14 cellular contexts compared by ENCODE assay signal in the genomic region with DNA sequence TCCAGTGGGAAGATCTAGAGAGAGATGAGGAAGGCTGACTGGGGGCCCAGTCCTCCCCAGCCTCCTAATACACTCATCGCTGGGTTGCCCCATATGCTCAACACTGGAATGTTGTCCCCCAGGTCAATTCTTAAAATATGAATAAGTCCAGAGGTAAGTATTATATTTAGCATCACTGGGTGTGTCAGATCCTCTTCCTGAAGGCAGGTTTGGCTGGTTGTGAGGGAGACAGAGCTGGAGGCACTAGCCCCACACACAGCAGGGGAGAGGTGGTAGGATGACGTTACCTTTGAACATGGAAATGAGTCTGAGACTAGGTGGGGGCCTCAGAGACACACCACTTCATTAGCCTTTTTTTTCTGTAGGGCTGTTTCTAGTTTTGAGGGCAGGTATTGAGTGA. TPM values are rescaled to one million over a fixed set of nuclear protein-coding genes. Genes with fewer than 3 reads are reported as not detected.
DNase-seq lines count a peak whose midpoint lies in the region; ATAC-seq and TF ChIP-seq lines count a peak whose summit lies in the region.
"Had no signal": no experiment of that assay in that cellular context is flagged by ENCODE, and none has a peak within 500 bp of the region (broad histone marks: within the 10 kb centered on the region; RNA-seq: fewer than 3 reads in every experiment).

No MANE protein-coding gene starts in this region.

- no peak overlapping the region for H3K56ac ChIP-seq in H9 (ENCODE audit: insufficient read length, low read depth, low read length)

- no peak overlapping the region for H2BK20ac ChIP-seq in H9 (ENCODE audit: low read depth, low read length, poor library complexity, severe bottlenecking)

- H3K36me3 ChIP-seq in GM23338 (ENCODE audit: insufficient read depth) (no peaks in the 10 kb centered on the region), brain microvascular endothelial cell (replicated peaks) (no peaks in the 10 kb centered on the region), left lung (no peaks in the 10 kb centered on the region)
- no peaks in the 10 kb centered on the region for H3K36me3 ChIP-seq in CD8-positive, alpha-beta T cell (ENCODE audit: insufficient read depth, low read length)

- H3K14ac ChIP-seq in H9 (ENCODE audit: insufficient read depth, low read length) = no peak overlapping the region

- H3K4me2 ChIP-seq in GM23338 (0 out of 2 replicates have a peak overlapping the region, but pooled peaks have one; percentile 11), H9 (ENCODE audit: insufficient read depth, insufficient read length, low read length) (no peak overlapping the region)

- H3K27me3 Mint-ChIP-seq in GM23338 (ENCODE audit: insufficient read depth, low read depth, poor library complexity) (peaks cover 3% of the 10 kb centered on the region), H9 (ENCODE audit: low read depth) (no peaks in the 10 kb centered on the region)
- H3K27me3 Mint-ChIP-seq in stimulated activated memory B cell treated with anti-CD40 and anti-IgM and Interleukin-4, amounts not matched to agents 10 μg/mL and 1 μg/mL and 100 μg/mL, for 72 hours = peaks cover 16% of the 10 kb centered on the region
- H3K27me3 Mint-ChIP-seq in activated CD4-positive, alpha-beta T cell treated with anti-CD3 and anti-CD28 coated beads, Interleukin-2, amount 10 ng/mL, durations not matched to agents 24 days and 14 days = peaks cover 22% of the 10 kb centered on the region
- peaks cover 6% of the 10 kb centered on the region for H3K27me3 Mint-ChIP-seq in CD8-positive, alpha-beta T cell (ENCODE audit: low read depth)

- H3K27ac ChIP-seq in GM23338 (ENCODE audit: low read depth) (no peak overlapping the region), brain microvascular endothelial cell (peak overlapping the region; percentile 83), left lung (peak overlapping the region; percentile 75 to 92), H9 (ENCODE audit: insufficient read length, low read depth, low read length) (no peak overlapping the region)
- no peak overlapping the region for H3K27ac ChIP-seq in CD8-positive, alpha-beta T cell (ENCODE audit: low read depth, low read length)

- H3K4me3 Mint-ChIP-seq in GM23338 (no peak overlapping the region), H9 (no peak overlapping the region)
- H3K4me3 Mint-ChIP-seq in stimulated activated memory B cell treated with anti-CD40 and anti-IgM and Interleukin-4, amounts not matched to agents 10 μg/mL and 1 μg/mL and 100 μg/mL, for 72 hours = no peak overlapping the region
- no peak overlapping the region for H3K4me3 Mint-ChIP-seq in activated CD4-positive, alpha-beta T cell treated with anti-CD3 and anti-CD28 coated beads, Interleukin-2, amount 10 ng/mL, durations not matched to agents 24 days and 14 days
- no peak overlapping the region for H3K4me3 Mint-ChIP-seq in CD8-positive, alpha-beta T cell
- H3K4me3 Mint-ChIP-seq: CD4-positive, CD25-positive, alpha-beta regulatory T cell; naive thymus-derived CD8-positive, alpha-beta T cell had no signal

- H3K9me2 ChIP-seq in GM23338 (ENCODE audit: insufficient read depth) = peaks cover 6% of the 10 kb centered on the region; the same call in 1 of the 2 replicates

- H3K9me3 Mint-ChIP-seq in GM23338 (no peaks in the 10 kb centered on the region), H9 (no peaks in the 10 kb centered on the region)
- no peaks in the 10 kb centered on the region for H3K9me3 Mint-ChIP-seq in stimulated activated memory B cell treated with anti-CD40 and anti-IgM and Interleukin-4, amounts not matched to agents 10 μg/mL and 1 μg/mL and 100 μg/mL, for 72 hours
- no peaks in the 10 kb centered on the region for H3K9me3 Mint-ChIP-seq in activated CD4-positive, alpha-beta T cell treated with anti-CD3 and anti-CD28 coated beads, Interleukin-2, amount 10 ng/mL, durations not matched to agents 24 days and 14 days
- H3K9me3 Mint-ChIP-seq in CD8-positive, alpha-beta T cell = no peaks in the 10 kb centered on the region
- H3K9me3 Mint-ChIP-seq: activated T-helper 2 cell treated with anti-CD3 and anti-CD28 coated beads, Interferon-gamma antibody, Interleukin-2, Interleukin-4, amounts not matched to agents 10 μg/mL and 5 μg/mL and 100 μg/mL, durations not matched to agents 14 hours and 24 hours and 36 hours; naive thymus-derived CD8-positive, alpha-beta T cell had no signal

- no peak overlapping the region for H2BK12ac ChIP-seq in H9 (ENCODE audit: insufficient read length, low read depth, low read length)

- peak; percentile 54 for ATAC-seq in GM23338
- peak; percentile 4 for ATAC-seq in left lung
- ATAC-seq in stimulated activated memory B cell treated with anti-CD40 and anti-IgM and Interleukin-4, amounts not matched to agents 10 μg/mL and 1 μg/mL and 100 μg/mL, for 72 hours = peak; percentile 37
- no peak for ATAC-seq in CD8-positive, alpha-beta T cell
- ATAC-seq: naive thymus-derived CD8-positive, alpha-beta T cell had no signal

- H3K79me1 ChIP-seq in H9 (ENCODE audit: insufficient read depth, low read depth, low read length, poor library complexity, severe bottlenecking) = no peaks in the 10 kb centered on the region

- no peak overlapping the region for H4K8ac ChIP-seq in H9 (replicated peaks; ENCODE audit: insufficient read length, low read depth, low read length)

- no peak overlapping the region for H3K23ac ChIP-seq in H9 (ENCODE audit: insufficient read length, low read depth, low read length)

- H4K91ac ChIP-seq in H9 (ENCODE audit: insufficient read length, low read depth, low read length) = no peak overlapping the region

- TF ChIP-seq CTCF in GM23338 (conservative IDR thresholded peaks at IDR 0.05; ENCODE audit: low read depth in 2 of 2) (no peak), brain microvascular endothelial cell (IDR thresholded peaks at IDR 0.05; ENCODE audit: low read depth, low read length, missing control alignments) (no peak), left lung (IDR thresholded peaks at IDR 0.05) (no peak), H9 (conservative IDR thresholded peaks at IDR 0.05) (no peak)
- TF ChIP-seq CTCF in CD8-positive, alpha-beta T cell (IDR thresholded peaks at IDR 0.05) = no peak

- no peak overlapping the region for H4K5ac ChIP-seq in H9 (ENCODE audit: insufficient read length, low read depth, low read length)

- no peaks in the 10 kb centered on the region for H3K9me3 ChIP-seq in left lung
- H3K9me3 ChIP-seq in CD8-positive, alpha-beta T cell (ENCODE audit: low read length) = no peaks in the 10 kb centered on the region
- H3K9me3 ChIP-seq in H9 (ENCODE audit: control insufficient read depth, low read depth, low read length) = no peaks in the 10 kb centered on the region

- H3K4ac ChIP-seq in H9 (ENCODE audit: low read depth, low read length) = no peak overlapping the region

- no peaks in the 10 kb centered on the region for H3F3A ChIP-seq in GM23338 (replicated peaks; ENCODE audit: low read depth)

- intact Hi-C loops in left lung (cut with DNase I) = no loop called here
- intact Hi-C loops in activated CD4-positive, alpha-beta T cell treated with anti-CD3 and anti-CD28 coated beads, Interleukin-2, amount 10 ng/mL, durations not matched to agents 24 days and 14 days (cut with micrococcal nuclease) = no loop called here
- intact Hi-C loops in CD8-positive, alpha-beta T cell (cut with DNase I, micrococcal nuclease) = no loop called here

- H3K23me2 ChIP-seq in H9 (ENCODE audit: insufficient read length, low read depth, low read length, poor library complexity, severe bottlenecking) = no peaks in the 10 kb centered on the region

- no peaks in the 10 kb centered on the region for H4K20me1 ChIP-seq in GM23338 (replicated peaks; ENCODE audit: insufficient read depth)
- no peaks in the 10 kb centered on the region for H4K20me1 ChIP-seq in H9 (ENCODE audit: control insufficient read depth, insufficient read depth, insufficient read length)

- POLR2A ChIA-PET in CD8-positive, alpha-beta T cell (lab: Charles Lee) = no interaction called here

- no peak overlapping the region for H3K9ac ChIP-seq in H9 (ENCODE audit: extremely low read depth, insufficient read length, low read length)

- no peak overlapping the region for H3K4me3 ChIP-seq in GM23338
- H3K4me3 ChIP-seq in brain microvascular endothelial cell (ENCODE audit: low read depth, low read length) = no peak overlapping the region
- no peak overlapping the region for H3K4me3 ChIP-seq in left lung
- no peak overlapping the region for H3K4me3 ChIP-seq in CD8-positive, alpha-beta T cell (ENCODE audit: low read depth, low read length)

- H2BK5ac ChIP-seq in H9 (ENCODE audit: insufficient read length, low read length) = no peak overlapping the region

- WGBS in H9 (ENCODE audit: extremely low coverage, insufficient read length, low lambda C conversion rate) = no CpG with 5 or more reads among the region's 2 CpGs

- H3K27ac Mint-ChIP-seq in GM23338 (no peak overlapping the region), H9 (no peak overlapping the region)
- H3K27ac Mint-ChIP-seq in stimulated activated memory B cell treated with anti-CD40 and anti-IgM and Interleukin-4, amounts not matched to agents 10 μg/mL and 1 μg/mL and 100 μg/mL, for 72 hours = no peak overlapping the region
- H3K27ac Mint-ChIP-seq in activated CD4-positive, alpha-beta T cell treated with anti-CD3 and anti-CD28 coated beads, Interleukin-2, amount 10 ng/mL, durations not matched to agents 24 days and 14 days = no peak overlapping the region
- no peak overlapping the region for H3K27ac Mint-ChIP-seq in CD8-positive, alpha-beta T cell
- H3K27ac Mint-ChIP-seq: activated T-helper 2 cell treated with anti-CD3 and anti-CD28 coated beads, Interferon-gamma antibody, Interleukin-2, Interleukin-4, amounts not matched to agents 10 μg/mL and 5 μg/mL and 100 μg/mL, durations not matched to agents 14 hours and 24 hours and 36 hours; CD4-positive, CD25-positive, alpha-beta regulatory T cell; naive thymus-derived CD8-positive, alpha-beta T cell had no signal

- H3K4me1 ChIP-seq in GM23338 (ENCODE audit: insufficient read depth) (peaks cover 41% of the 10 kb centered on the region), left lung (peaks cover 24 to 35% of the 10 kb centered on the region in 2 donors), H9 (ENCODE audit: insufficient read depth, low read length) (peaks cover 20% of the 10 kb centered on the region; the same call in 1 of the 2 replicates)
- H3K4me1 ChIP-seq in CD8-positive, alpha-beta T cell (ENCODE audit: insufficient read depth, low read length) = no peaks in the 10 kb centered on the region

- no peak overlapping the region for H3K18ac ChIP-seq in H9 (ENCODE audit: insufficient read length, low read depth, low read length)

- H2AFZ ChIP-seq in GM23338 (no peak overlapping the region), H9 (ENCODE audit: low read length) (no peak overlapping the region)

- in situ Hi-C loops in brain microvascular endothelial cell (cut with HindIII; ENCODE audit: low pct_ligation_motif_present, low sequenced_read_pairs) = loop anchor here (25.0 kb wide), 1 partner anchor 175 kb away; no protein-coding TSS in a partner anchor

- H3K4me1 Mint-ChIP-seq in GM23338 (peaks cover 61% of the 10 kb centered on the region), H9 (peaks cover 52 to 58% of the 10 kb centered on the region in 2 experiments)
- no peaks in the 10 kb centered on the region for H3K4me1 Mint-ChIP-seq in stimulated activated memory B cell treated with anti-CD40 and anti-IgM and Interleukin-4, amounts not matched to agents 10 μg/mL and 1 μg/mL and 100 μg/mL, for 72 hours
- no peaks in the 10 kb centered on the region for H3K4me1 Mint-ChIP-seq in activated CD4-positive, alpha-beta T cell treated with anti-CD3 and anti-CD28 coated beads, Interleukin-2, amount 10 ng/mL, durations not matched to agents 24 days and 14 days
- H3K4me1 Mint-ChIP-seq in CD8-positive, alpha-beta T cell (ENCODE audit: low read depth) = no peaks in the 10 kb centered on the region
- H3K4me1 Mint-ChIP-seq: CD4-positive, CD25-positive, alpha-beta regulatory T cell; naive thymus-derived CD8-positive, alpha-beta T cell had no signal

- H2BK120ac ChIP-seq in H9 (ENCODE audit: low read depth, low read length, poor library complexity, severe bottlenecking) = no peak overlapping the region

- H3K36me3 Mint-ChIP-seq in GM23338 (ENCODE audit: low read depth) (no peaks in the 10 kb centered on the region), H9 (ENCODE audit: insufficient read depth in 1 of 3, low read depth in 3 of 3) (no peaks in the 10 kb centered on the region; a peak in 1 of 7 replicates)
- H3K36me3 Mint-ChIP-seq in stimulated activated memory B cell treated with anti-CD40 and anti-IgM and Interleukin-4, amounts not matched to agents 10 μg/mL and 1 μg/mL and 100 μg/mL, for 72 hours = no peaks in the 10 kb centered on the region
- no peaks in the 10 kb centered on the region for H3K36me3 Mint-ChIP-seq in activated CD4-positive, alpha-beta T cell treated with anti-CD3 and anti-CD28 coated beads, Interleukin-2, amount 10 ng/mL, durations not matched to agents 24 days and 14 days (ENCODE audit: low read depth)
- no peaks in the 10 kb centered on the region for H3K36me3 Mint-ChIP-seq in CD8-positive, alpha-beta T cell
- H3K36me3 Mint-ChIP-seq: CD4-positive, CD25-positive, alpha-beta regulatory T cell; naive thymus-derived CD8-positive, alpha-beta T cell had no signal

- no peaks in the 10 kb centered on the region for H3K79me2 ChIP-seq in GM23338 (replicated peaks; ENCODE audit: insufficient read depth)
- H3K79me2 ChIP-seq in H9 (ENCODE audit: insufficient read depth, low read length) = no peaks in the 10 kb centered on the region

- no peak overlapping the region for H2AK5ac ChIP-seq in H9 (ENCODE audit: insufficient read length, low read length)

- DNase-seq in GM23338 (ENCODE audit: low spot score) (no peak), brain microvascular endothelial cell (no peak), left lung (no peak), middle frontal gyrus (ENCODE audit: extremely low spot score, low spot score) (no peak), H9 (no peak)
- no peak for DNase-seq in activated CD4-positive, alpha-beta T cell treated with anti-CD3 and anti-CD28 coated beads, Interleukin-2, amount 10 ng/mL, durations not matched to agents 24 days and 14 days
- no peak for DNase-seq in CD8-positive, alpha-beta T cell
- DNase-seq: activated CD4-positive, alpha-beta T cell treated with anti-CD3 and anti-CD28 coated beads for 1 hour; CD4-positive, CD25-positive, alpha-beta regulatory T cell; head of caudate nucleus; naive thymus-derived CD8-positive, alpha-beta T cell; stimulated activated CD4-positive, alpha-beta T cell treated with anti-CD3 and anti-CD28 coated beads, Interleukin-1b, Interleukin-23, amount 100 ng/mL, for 48 hours had no signal

- no peak overlapping the region for H2BK15ac ChIP-seq in H9 (ENCODE audit: low read depth, low read length)

- H3T11ph ChIP-seq in H9 (ENCODE audit: low read length) = no peak overlapping the region

- H3K27me3 ChIP-seq in GM23338 (ENCODE audit: insufficient read depth) = no peaks in the 10 kb centered on the region
- no peaks in the 10 kb centered on the region for H3K27me3 ChIP-seq in brain microvascular endothelial cell (replicated peaks)
- H3K27me3 ChIP-seq in left lung = no peaks in the 10 kb centered on the region
- no peaks in the 10 kb centered on the region for H3K27me3 ChIP-seq in CD8-positive, alpha-beta T cell (ENCODE audit: insufficient read depth, low read length)
- no peaks in the 10 kb centered on the region for H3K27me3 ChIP-seq in H9 (ENCODE audit: insufficient read depth, low read length)

- CTCF ChIA-PET in CD8-positive, alpha-beta T cell (lab: Charles Lee) = interaction anchor here (0.9 to 3.7 kb wide), 3 partner anchors 8 to 56 kb away, joined by 3 to 25 read pairs (median 3); no protein-coding TSS in a partner anchor

RNA-seq across cellular contexts. Expression of a gene that starts 42.6 kb away (rescaled TPM):
- 2.9 and 6.8 TPM in 2 replicates for total RNA-seq in GM23338 (2014; rRNA removed; shearing (Covaris generic))
- polyA plus RNA-seq in GM23338 (2016; fragmentation: Nextera tagmentation; extraction: Ambion mirVana) = 4.0 and 4.5 TPM in 2 replicates
- total RNA-seq in left lung (10 to 100 TPM; 14.1 to 38.4 TPM), H9 (2021) (4.8 and 5.5 TPM in 2 replicates)
- total RNA-seq in activated CD4-positive, alpha-beta T cell treated with anti-CD3 and anti-CD28 coated beads, Interleukin-2, amount 10 ng/mL, durations not matched to agents 24 days and 14 days = not detected in 2 replicates
- total RNA-seq in CD8-positive, alpha-beta T cell = not detected
- total RNA-seq: activated T-helper 2 cell treated with anti-CD3 and anti-CD28 coated beads, Interferon-gamma antibody, Interleukin-2, Interleukin-4, amounts not matched to agents 10 μg/mL and 5 μg/mL and 100 μg/mL, durations not matched to agents 14 hours and 24 hours and 36 hours; CD4-positive, CD25-positive, alpha-beta regulatory T cell; naive thymus-derived CD8-positive, alpha-beta T cell had no signal
- polyA plus RNA-seq: CD4-positive, CD25-positive, alpha-beta regulatory T cell; naive thymus-derived CD8-positive, alpha-beta T cell had no signal

Comparison
In these comparisons a context has a peak if more than half of its experiments do, and no peak if none do; other contexts are left out.
1. H3K27ac ChIP-seq: peak in brain microvascular endothelial cell (single experiment) and left lung (2 of 2); none in GM23338 (single experiment), CD8-positive, alpha-beta T cell (single experiment) and H9 (single experiment).